ENCODE assay signal across 19 cellular contexts in genomic region chr10:34651381-34651780, GRCh38.
A peak's percentile ranks its signal among the peaks of the same experiment; 100 is the strongest.
DNase-seq lines count a peak whose midpoint lies in the region; ATAC-seq and TF ChIP-seq lines count a peak whose summit lies in the region.
"Had no signal": no experiment of that assay in that cellular context is flagged by ENCODE, and none has a peak within 500 bp of the region (broad histone marks: within the 10 kb centered on the region; RNA-seq: fewer than 3 reads in every experiment).

No MANE protein-coding gene starts in this region.

- WGBS in mesenchymal stem cell, result 38% methylated on average over 5 of the region's 6 CpGs

- peak overlapping the region; percentile 27 for H3K27ac Mint-ChIP-seq in endothelial cell (ENCODE audit: unreplicated experiment)
- H3K27ac Mint-ChIP-seq in stimulated activated effector memory CD8-positive, alpha-beta T cell treated with anti-CD3 and anti-CD28 coated beads, Interleukin-12 subunit alpha, Interleukin-12 subunit beta, amount 100 ng/mL, for 72 hours, result no peak overlapping the region
- H3K27ac Mint-ChIP-seq in activated naive CD4-positive, alpha-beta T cell treated with anti-CD3 and anti-CD28 coated beads, Interleukin-2, amount 50 U/mL, for 72 hours, result no peak overlapping the region
- H3K27ac Mint-ChIP-seq: CD4-positive, alpha-beta memory T cell had no signal

- no peak overlapping the region for H3K4me2 ChIP-seq in mesenchymal stem cell (ENCODE audit: low read length, poor library complexity, severe bottlenecking)

- no peak overlapping the region for H2BK15ac ChIP-seq in mesenchymal stem cell (ENCODE audit: low read depth, poor library complexity, severe bottlenecking)

- H4K8ac ChIP-seq in mesenchymal stem cell (ENCODE audit: low read length), result peak overlapping the region; percentile 82

- H3K4me1 ChIP-seq in HUES48 (ENCODE audit: control insufficient read depth, insufficient read depth, low read length) (peaks cover 63% of the 10 kb centered on the region), mesenchymal stem cell (ENCODE audit: control insufficient read depth, insufficient read depth, low read depth, low read length) (peaks cover 10% of the 10 kb centered on the region)

- H3K4ac ChIP-seq in mesenchymal stem cell (ENCODE audit: low read depth in 1 of 2, low read length in 2 of 2), result no peak overlapping the region

- peaks cover 42% of the 10 kb centered on the region for H3K4me1 Mint-ChIP-seq in endothelial cell (ENCODE audit: unreplicated experiment)
- no peaks in the 10 kb centered on the region for H3K4me1 Mint-ChIP-seq in stimulated activated effector memory CD8-positive, alpha-beta T cell treated with anti-CD3 and anti-CD28 coated beads, Interleukin-12 subunit alpha, Interleukin-12 subunit beta, amount 100 ng/mL, for 72 hours
- H3K4me1 Mint-ChIP-seq: CD4-positive, alpha-beta memory T cell had no signal

- H3K27me3 ChIP-seq in HUES48 (ENCODE audit: control insufficient read depth, insufficient read depth, low read length), result no peaks in the 10 kb centered on the region
- no peaks in the 10 kb centered on the region for H3K27me3 ChIP-seq in mesenchymal stem cell (ENCODE audit: control insufficient read depth in 1 of 2, insufficient read depth in 1 of 2, low read length in 2 of 2)
- H3K27me3 ChIP-seq: MG63, Peyer's patch had no signal

- H2BK5ac ChIP-seq in mesenchymal stem cell (ENCODE audit: low read depth, low read length, poor library complexity, severe bottlenecking), result no peak overlapping the region

- H3K4me3 Mint-ChIP-seq in endothelial cell (ENCODE audit: unreplicated experiment), result no peak overlapping the region
- H3K4me3 Mint-ChIP-seq in stimulated activated effector memory CD8-positive, alpha-beta T cell treated with anti-CD3 and anti-CD28 coated beads, Interleukin-12 subunit alpha, Interleukin-12 subunit beta, amount 100 ng/mL, for 72 hours, result no peak overlapping the region
- H3K4me3 Mint-ChIP-seq: CD4-positive, alpha-beta memory T cell had no signal

- no peaks in the 10 kb centered on the region for H3K27me3 Mint-ChIP-seq in endothelial cell (ENCODE audit: unreplicated experiment)

- H3K9ac ChIP-seq in HUES48 (ENCODE audit: low read depth, low read length) (no peak overlapping the region), mesenchymal stem cell (ENCODE audit: low read length) (no peak overlapping the region)

- H2BK120ac ChIP-seq in mesenchymal stem cell (ENCODE audit: low read depth, low read length), result no peak overlapping the region

- H3K14ac ChIP-seq in mesenchymal stem cell (ENCODE audit: low read length in 2 of 2), result no peak overlapping the region

- H3K36me3 Mint-ChIP-seq in endothelial cell (ENCODE audit: low read depth, unreplicated experiment), result no peaks in the 10 kb centered on the region
- H3K36me3 Mint-ChIP-seq in stimulated activated effector memory CD8-positive, alpha-beta T cell treated with anti-CD3 and anti-CD28 coated beads, Interleukin-12 subunit alpha, Interleukin-12 subunit beta, amount 100 ng/mL, for 72 hours, result no peaks in the 10 kb centered on the region
- H3K36me3 Mint-ChIP-seq in activated naive CD4-positive, alpha-beta T cell treated with anti-CD3 and anti-CD28 coated beads, Interleukin-2, amount 50 U/mL, for 72 hours, result no peaks in the 10 kb centered on the region
- H3K36me3 Mint-ChIP-seq: CD4-positive, alpha-beta memory T cell had no signal

- H3K27ac ChIP-seq in HUES48 (ENCODE audit: low read depth, low read length), result peak overlapping the region; percentile 49
- H3K27ac ChIP-seq in mesenchymal stem cell (ENCODE audit: low read length, poor library complexity, severe bottlenecking), result no peak overlapping the region
- H3K27ac ChIP-seq: Peyer's patch had no signal

- no peak overlapping the region for H3K23ac ChIP-seq in mesenchymal stem cell (ENCODE audit: low read length in 2 of 2)

- H3K9me3 ChIP-seq in HUES48 (ENCODE audit: control insufficient read depth, insufficient read depth, low read length), result no peaks in the 10 kb centered on the region
- H3K9me3 ChIP-seq in mesenchymal stem cell (ENCODE audit: control insufficient read depth, low read length), result no peaks in the 10 kb centered on the region
- H3K9me3 ChIP-seq: MG63, Peyer's patch had no signal

- no peak for TF ChIP-seq CTCF in endothelial cell (IDR thresholded peaks at IDR 0.05; ENCODE audit: unreplicated experiment)

- H3K9me3 Mint-ChIP-seq in endothelial cell (ENCODE audit: unreplicated experiment), result no peaks in the 10 kb centered on the region
- no peaks in the 10 kb centered on the region for H3K9me3 Mint-ChIP-seq in stimulated activated effector memory CD8-positive, alpha-beta T cell treated with anti-CD3 and anti-CD28 coated beads, Interleukin-12 subunit alpha, Interleukin-12 subunit beta, amount 100 ng/mL, for 72 hours
- no peaks in the 10 kb centered on the region for H3K9me3 Mint-ChIP-seq in activated naive CD4-positive, alpha-beta T cell treated with anti-CD3 and anti-CD28 coated beads, Interleukin-2, amount 50 U/mL, for 72 hours
- H3K9me3 Mint-ChIP-seq: CD4-positive, alpha-beta memory T cell had no signal

- no peak for ATAC-seq in stimulated activated effector memory CD8-positive, alpha-beta T cell treated with anti-CD3 and anti-CD28 coated beads, Interleukin-12 subunit alpha, Interleukin-12 subunit beta, amount 100 ng/mL, for 72 hours
- ATAC-seq in activated naive CD4-positive, alpha-beta T cell treated with anti-CD3 and anti-CD28 coated beads, Interleukin-2, amount 50 U/mL, for 72 hours, result no peak
- ATAC-seq: HepG2 had no signal

- no peak overlapping the region for H2AFZ ChIP-seq in mesenchymal stem cell (ENCODE audit: low read depth, low read length)

- no peak overlapping the region for H2AK5ac ChIP-seq in mesenchymal stem cell (ENCODE audit: low read length, severe bottlenecking)

- DNase-seq in endothelial cell (ENCODE audit: low spot score) (no peak), mesenchymal stem cell (peak; percentile 44), retina (peak; percentile 58), glomerular visceral epithelial cell (ENCODE audit: extremely low spot score) (no peak), C1 segment of cervical spinal cord (lab: John Stamatoyannopoulos, UW) (no peak)
- DNase-seq in stimulated activated effector memory CD8-positive, alpha-beta T cell treated with anti-CD3 and anti-CD28 coated beads, Interleukin-12 subunit alpha, Interleukin-12 subunit beta, amount 100 ng/mL, for 72 hours (ENCODE audit: low spot score in 2 of 2), result no peak
- no peak for DNase-seq in activated naive CD4-positive, alpha-beta T cell treated with anti-CD3 and anti-CD28 coated beads, Interleukin-2, amount 50 U/mL, for 72 hours (ENCODE audit: low spot score in 2 of 2)
- DNase-seq: ACHN; CD4-positive, alpha-beta memory T cell; DND-41; GF-D8; MG63; NCI-H1417; NCI-H2029; NCI-H510A; Peyer's patch; SHP77 treated with DMSO at 0.1 percent for 48 hours had no signal

- H4K91ac ChIP-seq in mesenchymal stem cell (ENCODE audit: low read length), result no peak overlapping the region

- H2BK12ac ChIP-seq in mesenchymal stem cell (ENCODE audit: low read length in 2 of 2), result peak overlapping the region in 1 of 2 experiments; percentile 1

- no peak overlapping the region for H3K4me3 ChIP-seq in HUES48 (ENCODE audit: low read depth, low read length)
- H3K4me3 ChIP-seq in mesenchymal stem cell (ENCODE audit: insufficient read depth in 1 of 2, low read depth in 1 of 2, low read length in 2 of 2), result no peak overlapping the region
- H3K4me3 ChIP-seq: MG63, Peyer's patch had no signal

- peaks cover 13% of the 10 kb centered on the region for H3K79me1 ChIP-seq in mesenchymal stem cell (replicated peaks; ENCODE audit: low read length, poor library complexity, severe bottlenecking)

- H3K36me3 ChIP-seq in HUES48 (ENCODE audit: control insufficient read depth, insufficient read depth, low read length) (no peaks in the 10 kb centered on the region), mesenchymal stem cell (ENCODE audit: control insufficient read depth in 1 of 2, insufficient read depth in 2 of 2, low read depth in 1 of 2, low read length in 2 of 2) (no peaks in the 10 kb centered on the region)
- H3K36me3 ChIP-seq: MG63, Peyer's patch had no signal

- H3K18ac ChIP-seq in mesenchymal stem cell (ENCODE audit: low read depth in 1 of 2, low read length in 2 of 2), result no peak overlapping the region

Comparison
In these comparisons a context has a peak if more than half of its experiments do, and no peak if none do; other contexts are left out.
1. DNase-seq: peak in mesenchymal stem cell (single experiment) and retina (single experiment); none in endothelial cell (single experiment), glomerular visceral epithelial cell (single experiment), stimulated activated effector memory CD8-positive, alpha-beta T cell treated with anti-CD3 and anti-CD28 coated beads, Interleukin-12 subunit alpha, Interleukin-12 subunit beta, amount 100 ng/mL, for 72 hours (0 of 2), activated naive CD4-positive, alpha-beta T cell treated with anti-CD3 and anti-CD28 coated beads, Interleukin-2, amount 50 U/mL, for 72 hours (0 of 2) and C1 segment of cervical spinal cord (0 of 14).